1 cellular context compared by ENCODE assay signal in the genomic region with DNA sequence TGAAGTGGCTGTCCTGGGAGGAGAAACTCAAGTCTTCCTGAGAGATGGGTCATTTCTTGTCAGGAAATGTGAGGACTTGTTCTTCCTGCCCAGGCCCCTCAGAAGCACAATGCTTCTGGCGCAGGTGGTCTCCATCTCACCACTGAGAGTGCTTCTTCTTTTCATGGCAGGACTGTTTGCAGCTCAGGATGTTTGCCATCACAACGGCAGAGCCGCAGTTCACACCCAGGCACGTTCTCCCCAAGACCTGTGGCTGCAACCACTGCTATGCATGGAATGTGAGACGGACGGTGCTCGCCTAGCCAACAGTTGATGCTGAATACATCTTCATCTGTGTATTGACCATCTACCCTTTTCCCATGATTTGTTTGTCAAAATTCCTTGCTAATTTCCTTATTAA.
TF ChIP-seq lines count a peak whose summit lies in the region.

No MANE protein-coding gene starts in this region.

TF ChIP-seq in WTC11, 78 proteins besides CTCF, POLR2A, EP300 and RAD21 (continued from another document):
- TF ChIP-seq, protein P1, sequence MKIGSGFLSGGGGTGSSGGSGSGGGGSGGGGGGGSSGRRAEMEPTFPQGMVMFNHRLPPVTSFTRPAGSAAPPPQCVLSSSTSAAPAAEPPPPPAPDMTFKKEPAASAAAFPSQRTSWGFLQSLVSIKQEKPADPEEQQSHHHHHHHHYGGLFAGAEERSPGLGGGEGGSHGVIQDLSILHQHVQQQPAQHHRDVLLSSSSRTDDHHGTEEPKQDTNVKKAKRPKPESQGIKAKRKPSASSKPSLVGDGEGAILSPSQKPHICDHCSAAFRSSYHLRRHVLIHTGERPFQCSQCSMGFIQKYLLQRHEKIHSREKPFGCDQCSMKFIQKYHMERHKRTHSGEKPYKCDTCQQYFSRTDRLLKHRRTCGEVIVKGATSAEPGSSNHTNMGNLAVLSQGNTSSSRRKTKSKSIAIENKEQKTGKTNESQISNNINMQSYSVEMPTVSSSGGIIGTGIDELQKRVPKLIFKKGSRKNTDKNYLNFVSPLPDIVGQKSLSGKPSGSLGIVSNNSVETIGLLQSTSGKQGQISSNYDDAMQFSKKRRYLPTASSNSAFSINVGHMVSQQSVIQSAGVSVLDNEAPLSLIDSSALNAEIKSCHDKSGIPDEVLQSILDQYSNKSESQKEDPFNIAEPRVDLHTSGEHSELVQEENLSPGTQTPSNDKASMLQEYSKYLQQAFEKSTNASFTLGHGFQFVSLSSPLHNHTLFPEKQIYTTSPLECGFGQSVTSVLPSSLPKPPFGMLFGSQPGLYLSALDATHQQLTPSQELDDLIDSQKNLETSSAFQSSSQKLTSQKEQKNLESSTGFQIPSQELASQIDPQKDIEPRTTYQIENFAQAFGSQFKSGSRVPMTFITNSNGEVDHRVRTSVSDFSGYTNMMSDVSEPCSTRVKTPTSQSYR (CRISPR knock-in tag; IDR thresholded peaks at IDR 0.05), result no peak
- no peak for TF ChIP-seq ZNF423 (CRISPR knock-in tag; IDR thresholded peaks at IDR 0.05)
- TF ChIP-seq NFE2L1 (CRISPR knock-in tag; IDR thresholded peaks at IDR 0.05), result no peak
- TF ChIP-seq ZNF219 (CRISPR knock-in tag; IDR thresholded peaks at IDR 0.05; ENCODE audit: borderline replicate concordance), result no peak
- no peak for TF ChIP-seq NR3C1 (CRISPR knock-in tag; conservative IDR thresholded peaks at IDR 0.05; ENCODE audit: low read depth)
- TF ChIP-seq NR2C2 (CRISPR knock-in tag; IDR thresholded peaks at IDR 0.05), result no peak
- TF ChIP-seq SMAD4 (CRISPR knock-in tag; IDR thresholded peaks at IDR 0.05), result no peak
- TF ChIP-seq, protein P2, sequence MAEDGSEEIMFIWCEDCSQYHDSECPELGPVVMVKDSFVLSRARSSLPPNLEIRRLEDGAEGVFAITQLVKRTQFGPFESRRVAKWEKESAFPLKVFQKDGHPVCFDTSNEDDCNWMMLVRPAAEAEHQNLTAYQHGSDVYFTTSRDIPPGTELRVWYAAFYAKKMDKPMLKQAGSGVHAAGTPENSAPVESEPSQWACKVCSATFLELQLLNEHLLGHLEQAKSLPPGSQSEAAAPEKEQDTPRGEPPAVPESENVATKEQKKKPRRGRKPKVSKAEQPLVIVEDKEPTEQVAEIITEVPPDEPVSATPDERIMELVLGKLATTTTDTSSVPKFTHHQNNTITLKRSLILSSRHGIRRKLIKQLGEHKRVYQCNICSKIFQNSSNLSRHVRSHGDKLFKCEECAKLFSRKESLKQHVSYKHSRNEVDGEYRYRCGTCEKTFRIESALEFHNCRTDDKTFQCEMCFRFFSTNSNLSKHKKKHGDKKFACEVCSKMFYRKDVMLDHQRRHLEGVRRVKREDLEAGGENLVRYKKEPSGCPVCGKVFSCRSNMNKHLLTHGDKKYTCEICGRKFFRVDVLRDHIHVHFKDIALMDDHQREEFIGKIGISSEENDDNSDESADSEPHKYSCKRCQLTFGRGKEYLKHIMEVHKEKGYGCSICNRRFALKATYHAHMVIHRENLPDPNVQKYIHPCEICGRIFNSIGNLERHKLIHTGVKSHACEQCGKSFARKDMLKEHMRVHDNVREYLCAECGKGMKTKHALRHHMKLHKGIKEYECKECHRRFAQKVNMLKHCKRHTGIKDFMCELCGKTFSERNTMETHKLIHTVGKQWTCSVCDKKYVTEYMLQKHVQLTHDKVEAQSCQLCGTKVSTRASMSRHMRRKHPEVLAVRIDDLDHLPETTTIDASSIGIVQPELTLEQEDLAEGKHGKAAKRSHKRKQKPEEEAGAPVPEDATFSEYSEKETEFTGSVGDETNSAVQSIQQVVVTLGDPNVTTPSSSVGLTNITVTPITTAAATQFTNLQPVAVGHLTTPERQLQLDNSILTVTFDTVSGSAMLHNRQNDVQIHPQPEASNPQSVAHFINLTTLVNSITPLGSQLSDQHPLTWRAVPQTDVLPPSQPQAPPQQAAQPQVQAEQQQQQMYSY (CRISPR knock-in tag; IDR thresholded peaks at IDR 0.05), result no peak
- TF ChIP-seq, protein P3, sequence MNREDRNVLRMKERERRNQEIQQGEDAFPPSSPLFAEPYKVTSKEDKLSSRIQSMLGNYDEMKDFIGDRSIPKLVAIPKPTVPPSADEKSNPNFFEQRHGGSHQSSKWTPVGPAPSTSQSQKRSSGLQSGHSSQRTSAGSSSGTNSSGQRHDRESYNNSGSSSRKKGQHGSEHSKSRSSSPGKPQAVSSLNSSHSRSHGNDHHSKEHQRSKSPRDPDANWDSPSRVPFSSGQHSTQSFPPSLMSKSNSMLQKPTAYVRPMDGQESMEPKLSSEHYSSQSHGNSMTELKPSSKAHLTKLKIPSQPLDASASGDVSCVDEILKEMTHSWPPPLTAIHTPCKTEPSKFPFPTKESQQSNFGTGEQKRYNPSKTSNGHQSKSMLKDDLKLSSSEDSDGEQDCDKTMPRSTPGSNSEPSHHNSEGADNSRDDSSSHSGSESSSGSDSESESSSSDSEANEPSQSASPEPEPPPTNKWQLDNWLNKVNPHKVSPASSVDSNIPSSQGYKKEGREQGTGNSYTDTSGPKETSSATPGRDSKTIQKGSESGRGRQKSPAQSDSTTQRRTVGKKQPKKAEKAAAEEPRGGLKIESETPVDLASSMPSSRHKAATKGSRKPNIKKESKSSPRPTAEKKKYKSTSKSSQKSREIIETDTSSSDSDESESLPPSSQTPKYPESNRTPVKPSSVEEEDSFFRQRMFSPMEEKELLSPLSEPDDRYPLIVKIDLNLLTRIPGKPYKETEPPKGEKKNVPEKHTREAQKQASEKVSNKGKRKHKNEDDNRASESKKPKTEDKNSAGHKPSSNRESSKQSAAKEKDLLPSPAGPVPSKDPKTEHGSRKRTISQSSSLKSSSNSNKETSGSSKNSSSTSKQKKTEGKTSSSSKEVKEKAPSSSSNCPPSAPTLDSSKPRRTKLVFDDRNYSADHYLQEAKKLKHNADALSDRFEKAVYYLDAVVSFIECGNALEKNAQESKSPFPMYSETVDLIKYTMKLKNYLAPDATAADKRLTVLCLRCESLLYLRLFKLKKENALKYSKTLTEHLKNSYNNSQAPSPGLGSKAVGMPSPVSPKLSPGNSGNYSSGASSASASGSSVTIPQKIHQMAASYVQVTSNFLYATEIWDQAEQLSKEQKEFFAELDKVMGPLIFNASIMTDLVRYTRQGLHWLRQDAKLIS (CRISPR knock-in tag; IDR thresholded peaks at IDR 0.05; ENCODE audit: borderline replicate concordance), result no peak
- TF ChIP-seq, protein P4, sequence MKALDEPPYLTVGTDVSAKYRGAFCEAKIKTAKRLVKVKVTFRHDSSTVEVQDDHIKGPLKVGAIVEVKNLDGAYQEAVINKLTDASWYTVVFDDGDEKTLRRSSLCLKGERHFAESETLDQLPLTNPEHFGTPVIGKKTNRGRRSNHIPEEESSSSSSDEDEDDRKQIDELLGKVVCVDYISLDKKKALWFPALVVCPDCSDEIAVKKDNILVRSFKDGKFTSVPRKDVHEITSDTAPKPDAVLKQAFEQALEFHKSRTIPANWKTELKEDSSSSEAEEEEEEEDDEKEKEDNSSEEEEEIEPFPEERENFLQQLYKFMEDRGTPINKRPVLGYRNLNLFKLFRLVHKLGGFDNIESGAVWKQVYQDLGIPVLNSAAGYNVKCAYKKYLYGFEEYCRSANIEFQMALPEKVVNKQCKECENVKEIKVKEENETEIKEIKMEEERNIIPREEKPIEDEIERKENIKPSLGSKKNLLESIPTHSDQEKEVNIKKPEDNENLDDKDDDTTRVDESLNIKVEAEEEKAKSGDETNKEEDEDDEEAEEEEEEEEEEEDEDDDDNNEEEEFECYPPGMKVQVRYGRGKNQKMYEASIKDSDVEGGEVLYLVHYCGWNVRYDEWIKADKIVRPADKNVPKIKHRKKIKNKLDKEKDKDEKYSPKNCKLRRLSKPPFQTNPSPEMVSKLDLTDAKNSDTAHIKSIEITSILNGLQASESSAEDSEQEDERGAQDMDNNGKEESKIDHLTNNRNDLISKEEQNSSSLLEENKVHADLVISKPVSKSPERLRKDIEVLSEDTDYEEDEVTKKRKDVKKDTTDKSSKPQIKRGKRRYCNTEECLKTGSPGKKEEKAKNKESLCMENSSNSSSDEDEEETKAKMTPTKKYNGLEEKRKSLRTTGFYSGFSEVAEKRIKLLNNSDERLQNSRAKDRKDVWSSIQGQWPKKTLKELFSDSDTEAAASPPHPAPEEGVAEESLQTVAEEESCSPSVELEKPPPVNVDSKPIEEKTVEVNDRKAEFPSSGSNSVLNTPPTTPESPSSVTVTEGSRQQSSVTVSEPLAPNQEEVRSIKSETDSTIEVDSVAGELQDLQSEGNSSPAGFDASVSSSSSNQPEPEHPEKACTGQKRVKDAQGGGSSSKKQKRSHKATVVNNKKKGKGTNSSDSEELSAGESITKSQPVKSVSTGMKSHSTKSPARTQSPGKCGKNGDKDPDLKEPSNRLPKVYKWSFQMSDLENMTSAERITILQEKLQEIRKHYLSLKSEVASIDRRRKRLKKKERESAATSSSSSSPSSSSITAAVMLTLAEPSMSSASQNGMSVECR (CRISPR knock-in tag; IDR thresholded peaks at IDR 0.05; ENCODE audit: borderline replicate concordance), result no peak
- no peak for TF ChIP-seq ELF4 (CRISPR knock-in tag; IDR thresholded peaks at IDR 0.05; ENCODE audit: low read depth)
- TF ChIP-seq, protein P5, sequence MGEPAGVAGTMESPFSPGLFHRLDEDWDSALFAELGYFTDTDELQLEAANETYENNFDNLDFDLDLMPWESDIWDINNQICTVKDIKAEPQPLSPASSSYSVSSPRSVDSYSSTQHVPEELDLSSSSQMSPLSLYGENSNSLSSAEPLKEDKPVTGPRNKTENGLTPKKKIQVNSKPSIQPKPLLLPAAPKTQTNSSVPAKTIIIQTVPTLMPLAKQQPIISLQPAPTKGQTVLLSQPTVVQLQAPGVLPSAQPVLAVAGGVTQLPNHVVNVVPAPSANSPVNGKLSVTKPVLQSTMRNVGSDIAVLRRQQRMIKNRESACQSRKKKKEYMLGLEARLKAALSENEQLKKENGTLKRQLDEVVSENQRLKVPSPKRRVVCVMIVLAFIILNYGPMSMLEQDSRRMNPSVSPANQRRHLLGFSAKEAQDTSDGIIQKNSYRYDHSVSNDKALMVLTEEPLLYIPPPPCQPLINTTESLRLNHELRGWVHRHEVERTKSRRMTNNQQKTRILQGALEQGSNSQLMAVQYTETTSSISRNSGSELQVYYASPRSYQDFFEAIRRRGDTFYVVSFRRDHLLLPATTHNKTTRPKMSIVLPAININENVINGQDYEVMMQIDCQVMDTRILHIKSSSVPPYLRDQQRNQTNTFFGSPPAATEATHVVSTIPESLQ (CRISPR knock-in tag; IDR thresholded peaks at IDR 0.05), result no peak
TF ChIP-seq in WTC11: peak in this region for 0.
